ENCODE assay signal across 17 cellular contexts in the genomic region with DNA sequence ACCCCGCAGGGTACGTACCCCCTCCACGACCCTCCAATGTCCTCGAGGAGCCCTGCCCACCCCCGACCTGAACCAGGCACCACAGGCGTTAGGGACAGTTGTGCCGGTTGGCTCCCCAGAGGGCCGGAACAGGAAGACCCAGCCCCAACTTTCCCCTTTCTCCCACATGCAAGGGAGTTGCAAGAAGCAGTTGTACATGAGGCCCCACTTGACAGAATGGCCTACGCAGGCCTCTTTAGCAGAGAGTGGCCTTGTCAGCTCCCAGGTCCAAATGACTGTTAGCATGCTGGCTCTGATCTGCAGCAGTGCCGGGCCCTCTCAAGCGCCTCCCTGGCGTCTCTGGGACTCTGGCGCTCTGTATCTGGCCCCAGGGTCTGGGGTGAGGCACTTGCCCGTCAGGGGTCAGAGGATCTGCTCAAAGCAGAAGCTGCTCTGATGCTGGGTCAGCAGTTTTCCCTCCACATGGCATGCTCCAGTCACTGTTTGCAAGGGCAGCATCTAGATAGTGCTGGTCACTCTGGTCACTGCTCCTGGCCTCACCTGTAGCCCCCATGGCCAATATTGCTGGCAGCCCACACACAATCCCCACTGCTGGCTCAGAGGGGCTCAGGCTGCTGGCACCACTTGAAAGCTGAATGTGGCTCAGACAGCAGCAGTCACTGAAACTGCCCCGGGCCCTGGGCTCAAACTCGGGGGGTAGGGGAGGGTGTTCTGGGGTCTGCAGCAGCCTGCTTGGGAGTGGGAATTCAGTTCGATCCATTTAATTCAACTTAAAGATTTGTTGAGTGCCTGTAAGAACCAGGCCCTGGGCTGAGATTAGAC.
DNase-seq lines count a peak whose midpoint lies in the region; ATAC-seq, FAIRE-seq and TF ChIP-seq lines count a peak whose summit lies in the region.
"Had no signal": no experiment of that assay in that cellular context is flagged by ENCODE, and none has a peak within 500 bp of the region (broad histone marks: within the 10 kb centered on the region; RNA-seq: fewer than 3 reads in every experiment).

No MANE protein-coding gene starts in this region.

- H3K4me1 ChIP-seq in A549 = no peaks in the 10 kb centered on the region
- peaks cover 0 to 2% of the 10 kb centered on the region in 2 donors for H3K4me1 ChIP-seq in neuronal stem cell (ENCODE audit: control insufficient read depth in 2 of 2, insufficient read depth in 1 of 2, low read depth in 1 of 2, low read length in 2 of 2)
- H3K4me1 ChIP-seq: SJCRH30 had no signal

- H2AK5ac ChIP-seq in neuronal stem cell (ENCODE audit: low read depth, low read length) = no peak overlapping the region

- TF ChIP-seq CTCF in A549 (IDR thresholded peaks at IDR 0.05) = no peak

- POLR2A ChIA-PET in A549 (lab: Yijun Ruan, JAX) = no interaction called here

- H3K9ac ChIP-seq in neuronal stem cell (ENCODE audit: low read depth, low read length, poor library complexity) = no peak overlapping the region

- peak overlapping the region; percentile 66 for H3K14ac ChIP-seq in neuronal stem cell (ENCODE audit: low read length)

- ATAC-seq in A549 = no peak
- no peak for ATAC-seq in GM19324 (IDR thresholded peaks at IDR 0.05; ENCODE audit: low FRiP score, unreplicated experiment)
- no peak for ATAC-seq in stimulated activated naive B cell treated with anti-CD40 and anti-IgM and Interleukin-4, amounts not matched to agents 10 μg/mL and 1 μg/mL and 100 μg/mL, for 72 hours (replicated peaks)

- H3K27me3 Mint-ChIP-seq in stimulated activated naive B cell treated with anti-CD40 and anti-IgM and Interleukin-4, amounts not matched to agents 10 μg/mL and 1 μg/mL and 100 μg/mL, for 72 hours = peaks cover 5 to 13% of the 10 kb centered on the region in 2 donors

- no peaks in the 10 kb centered on the region for H3K36me3 Mint-ChIP-seq in stimulated activated naive B cell treated with anti-CD40 and anti-IgM and Interleukin-4, amounts not matched to agents 10 μg/mL and 1 μg/mL and 100 μg/mL, for 72 hours
- H3K36me3 Mint-ChIP-seq: IgD-negative memory B cell had no signal

- CTCF ChIA-PET in A549 (lab: Yijun Ruan, JAX) = interaction anchor here (1.1 kb wide), 1 partner anchor 30 kb away, joined by 4 read pairs; no protein-coding TSS in a partner anchor

- WGBS in A549 (ENCODE audit: missing lambda C conversion rate) = 64% methylated on average over 9 of the region's 17 CpGs
- no CpG with 5 or more reads among the region's 17 CpGs for WGBS in neuronal stem cell (ENCODE audit: extremely low coverage in 2 of 2, insufficient read length in 2 of 2, insufficient replicate concordance in 1 of 2), 2 donors

- no peak overlapping the region for H3K23ac ChIP-seq in neuronal stem cell (ENCODE audit: low read depth, low read length, poor library complexity)

- H2AFZ ChIP-seq in neuronal stem cell (ENCODE audit: low read length) = no peak overlapping the region

- H3K79me1 ChIP-seq in neuronal stem cell (ENCODE audit: low read depth, low read length) = no peaks in the 10 kb centered on the region

- no peak overlapping the region for H2BK12ac ChIP-seq in neuronal stem cell (ENCODE audit: low read length)

- H3K4me1 Mint-ChIP-seq in stimulated activated naive B cell treated with anti-CD40 and anti-IgM and Interleukin-4, amounts not matched to agents 10 μg/mL and 1 μg/mL and 100 μg/mL, for 72 hours = peaks cover 22 to 30% of the 10 kb centered on the region in 2 donors

- no peak for TF ChIP-seq EP300 in A549 (IDR thresholded peaks at IDR 0.05)

- peak overlapping the region; percentile 9 for H2BK15ac ChIP-seq in neuronal stem cell (ENCODE audit: low read length)

- H3K4me2 ChIP-seq in A549 (no peak overlapping the region), neuronal stem cell (ENCODE audit: insufficient read depth, low read length, poor library complexity, severe bottlenecking) (no peak overlapping the region)

- TF ChIP-seq POLR2A in A549 (IDR thresholded peaks at IDR 0.05; ENCODE audit: low read length) = no peak

- peak overlapping the region; percentile 62 for H3K18ac ChIP-seq in neuronal stem cell (ENCODE audit: low read length)

- no peaks in the 10 kb centered on the region for H3K36me3 ChIP-seq in neuronal stem cell (replicated peaks in 1 of 2; ENCODE audit: control insufficient read depth in 2 of 2, insufficient read depth in 2 of 2, low read length in 2 of 2)
- H3K36me3 ChIP-seq: SJCRH30 had no signal

- H3K4me3 ChIP-seq in A549 (no peak overlapping the region), neuronal stem cell (ENCODE audit: low read length in 2 of 2) (no peak overlapping the region)
- H3K4me3 ChIP-seq: SJCRH30 had no signal

- no peak overlapping the region for H3K27ac Mint-ChIP-seq in stimulated activated naive B cell treated with anti-CD40 and anti-IgM and Interleukin-4, amounts not matched to agents 10 μg/mL and 1 μg/mL and 100 μg/mL, for 72 hours
- H3K27ac Mint-ChIP-seq: CD4-positive, alpha-beta T cell had no signal

- FAIRE-seq in A549 (lab: Jason Lieb, UNC) = no peak

- H4K91ac ChIP-seq in neuronal stem cell (ENCODE audit: low read depth, low read length, poor library complexity) = no peak overlapping the region

- no peak for DNase-seq in A549 (ENCODE audit: low read depth in 1 of 2, low spot score in 1 of 2)
- DNase-seq in ELF-1 (ENCODE audit: low read depth, low spot score) = peak; percentile 61
- peak; percentile 47 for DNase-seq in islet precursor cell
- no peak for DNase-seq in neuronal stem cell (ENCODE audit: low spot score)
- DNase-seq in DMS53 treated with DMSO at 0.1 percent for 48 hours (lab: John Stamatoyannopoulos, UW; ENCODE audit: unreplicated experiment) = no peak
- DNase-seq in stimulated activated naive B cell treated with anti-CD40 and anti-IgM and Interleukin-4, amounts not matched to agents 10 μg/mL and 1 μg/mL and 100 μg/mL, for 72 hours = no peak
- DNase-seq in NCI-H2029 (lab: John Stamatoyannopoulos, UW) = no peak
- DNase-seq: ACHN; CD4-positive, alpha-beta T cell; DMS53; HCEC 1CT; NCI-H187; NCI-H446; NCI-H69; SJCRH30 had no signal

- no peak overlapping the region for H3K27ac ChIP-seq in A549
- H3K27ac ChIP-seq in neuronal stem cell (replicated peaks; ENCODE audit: low read length) = no peak overlapping the region
- H3K27ac ChIP-seq: SJCRH30 had no signal

- H2BK5ac ChIP-seq in neuronal stem cell (ENCODE audit: low read length) = peak overlapping the region; percentile 59

- no peak overlapping the region for H4K8ac ChIP-seq in neuronal stem cell (ENCODE audit: low read depth, low read length)

- no peak overlapping the region for H3K4ac ChIP-seq in neuronal stem cell (ENCODE audit: low read length)

- no peak for TF ChIP-seq RAD21 in A549 (conservative IDR thresholded peaks at IDR 0.05 in 1 of 2, IDR thresholded peaks at IDR 0.05 in 1 of 2)

- H3K4me3 Mint-ChIP-seq in stimulated activated naive B cell treated with anti-CD40 and anti-IgM and Interleukin-4, amounts not matched to agents 10 μg/mL and 1 μg/mL and 100 μg/mL, for 72 hours = no peak overlapping the region
- H3K4me3 Mint-ChIP-seq: CD4-positive, alpha-beta T cell; IgD-negative memory B cell had no signal

- H3K27me3 ChIP-seq in neuronal stem cell (ENCODE audit: control insufficient read depth in 3 of 3, insufficient read depth in 3 of 3, low read depth in 1 of 3, low read length in 3 of 3) = peaks cover 0 to 8% (median 0%) of the 10 kb centered on the region in 3 experiments
- H3K27me3 ChIP-seq: SJCRH30 had no signal

- H2BK120ac ChIP-seq in neuronal stem cell (ENCODE audit: low read depth, low read length) = no peak overlapping the region

- H3K9me3 ChIP-seq in A549 = no peaks in the 10 kb centered on the region
- H3K9me3 ChIP-seq in neuronal stem cell (replicated peaks in 1 of 2; ENCODE audit: control insufficient read depth in 2 of 2, insufficient read depth in 1 of 2, low read depth in 1 of 2, low read length in 2 of 2) = no peaks in the 10 kb centered on the region
- H3K9me3 ChIP-seq: SJCRH30 had no signal

- no peaks in the 10 kb centered on the region for H3K9me3 Mint-ChIP-seq in stimulated activated naive B cell treated with anti-CD40 and anti-IgM and Interleukin-4, amounts not matched to agents 10 μg/mL and 1 μg/mL and 100 μg/mL, for 72 hours
- H3K9me3 Mint-ChIP-seq: CD4-positive, alpha-beta T cell; IgD-negative memory B cell had no signal

TF ChIP-seq in A549, 52 proteins besides CTCF, POLR2A, EP300 and RAD21:
- TF ChIP-seq MAFK (IDR thresholded peaks at IDR 0.05; ENCODE audit: partially characterized antibody) = peak; percentile 75
- TF ChIP-seq NR3C1 (IDR thresholded peaks at IDR 0.05) = no peak

Comparison
In these comparisons a context has a peak if more than half of its experiments do, and no peak if none do; other contexts are left out.
1. DNase-seq: peak in ELF-1 (single experiment) and islet precursor cell (single experiment); none in A549 (0 of 2), neuronal stem cell (single experiment), DMS53 treated with DMSO at 0.1 percent for 48 hours (single experiment), stimulated activated naive B cell treated with anti-CD40 and anti-IgM and Interleukin-4, amounts not matched to agents 10 μg/mL and 1 μg/mL and 100 μg/mL, for 72 hours (single experiment) and NCI-H2029 (single experiment).